Comparison of ENCODE assay signal across 22 cellular contexts in the genomic region with DNA sequence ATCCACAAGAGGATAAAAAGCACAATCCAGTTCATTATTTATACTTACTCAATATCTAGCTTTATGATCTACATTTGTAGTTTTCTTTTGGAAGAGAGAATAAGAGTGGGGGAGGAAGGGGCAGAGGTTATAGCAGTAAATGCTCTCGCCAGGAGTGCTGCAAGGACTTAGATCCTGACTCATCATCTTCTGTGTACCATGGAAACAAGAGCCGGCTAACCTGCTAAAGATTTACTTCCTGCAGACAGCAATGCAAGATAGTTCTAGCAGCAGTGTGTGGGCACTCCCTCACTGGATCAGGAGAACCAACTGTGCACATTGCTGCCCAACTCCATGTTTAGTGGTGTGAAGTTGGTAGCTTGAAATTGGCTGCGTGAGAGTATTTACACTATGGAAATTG. TPM values are rescaled to one million over a fixed set of nuclear protein-coding genes. Genes with fewer than 3 reads are reported as not detected.
DNase-seq lines count a peak whose midpoint lies in the region; ATAC-seq, FAIRE-seq and TF ChIP-seq lines count a peak whose summit lies in the region.
"Had no signal": no experiment of that assay in that cellular context is flagged by ENCODE, and none has a peak within 500 bp of the region (broad histone marks: within the 10 kb centered on the region; RNA-seq: fewer than 3 reads in every experiment).

No MANE protein-coding gene starts in this region.

- POLR2A ChIA-PET in SK-N-SH (lab: Yijun Ruan, JAX): no interaction called here

- no peak overlapping the region for H3K4me3 Mint-ChIP-seq in activated T-helper 1 cell treated with anti-CD3 and anti-CD28 coated beads, Interleukin-12 subunit alpha, Interleukin-12 subunit beta, Interleukin-2, Interleukin-4 antibody, amounts not matched to agents 30 ng/mL and 10 ng/mL and 1 ng/mL, durations not matched to agents 14 hours and 24 hours and 36 hours
- H3K4me3 Mint-ChIP-seq: activated CD4-positive, alpha-beta T cell treated with anti-CD3 and anti-CD28 coated beads, Interleukin-2, amount 10 ng/mL, durations not matched to agents 7 days and 5 days had no signal

- ATAC-seq in SK-N-SH treated with all-trans-retinoic acid at 6 μM for 48 hours (peak; percentile 53; the same call in 2 of the 3 replicates), foreskin keratinocyte (peak; percentile 64)
- ATAC-seq: right cardiac atrium had no signal

- DNase-seq in SK-N-SH (no peak), brain microvascular endothelial cell (peak; percentile 22), foreskin keratinocyte (peak; percentile 41 to 65), urothelium cell line (ENCODE audit: low spot score) (peak; percentile 56), activated T-cell treated with anti-CD3 and anti-CD28 coated beads for 4 hours (no peak)
- no peak for DNase-seq in activated T-helper 1 cell treated with anti-CD3 and anti-CD28 coated beads, Interleukin-12 subunit alpha, Interleukin-12 subunit beta, Interleukin-2, Interleukin-4 antibody, amounts not matched to agents 30 ng/mL and 10 ng/mL and 1 ng/mL, durations not matched to agents 14 hours and 24 hours and 36 hours (ENCODE audit: low spot score)
- no peak for DNase-seq in stimulated activated CD4-positive, alpha-beta T cell treated with anti-CD3 and anti-CD28 coated beads, Interleukin-4, amount 100 ng/mL, for 24 hours
- DNase-seq: activated CD4-positive, alpha-beta T cell treated with anti-CD3 and anti-CD28 coated beads, Interleukin-2, amount 10 ng/mL, durations not matched to agents 7 days and 5 days; activated naive CD4-positive, alpha-beta T cell treated with anti-CD3 and anti-CD28 coated beads, Interleukin-2, amount 50 U/mL, for 16 hours; dermis blood vessel endothelial cell; DND-41; hypothalamus; left ventricle myocardium inferior; NCI-H1694 treated with DMSO at 0.1 percent for 48 hours; NCI-H524 treated with DMSO at 0.1 percent for 48 hours; occipital lobe; OCI-M1; right cardiac atrium had no signal

- no peak overlapping the region for H3K9ac ChIP-seq in SK-N-SH

- no peaks in the 10 kb centered on the region for H3K36me3 Mint-ChIP-seq in activated T-helper 1 cell treated with anti-CD3 and anti-CD28 coated beads, Interleukin-12 subunit alpha, Interleukin-12 subunit beta, Interleukin-2, Interleukin-4 antibody, amounts not matched to agents 30 ng/mL and 10 ng/mL and 1 ng/mL, durations not matched to agents 14 hours and 24 hours and 36 hours (ENCODE audit: low read depth)

- H3K27me3 ChIP-seq in SK-N-SH (ENCODE audit: insufficient read depth) (no peaks in the 10 kb centered on the region; the same call in 1 of the 2 replicates), brain microvascular endothelial cell (replicated peaks) (no peaks in the 10 kb centered on the region), foreskin keratinocyte (peaks cover 13% of the 10 kb centered on the region)
- H3K27me3 ChIP-seq: uterus had no signal

- intact Hi-C loops in activated T-helper 1 cell treated with anti-CD3 and anti-CD28 coated beads, Interleukin-12 subunit alpha, Interleukin-12 subunit beta, Interleukin-2, Interleukin-4 antibody, amounts not matched to agents 30 ng/mL and 10 ng/mL and 1 ng/mL, durations not matched to agents 14 hours and 24 hours and 36 hours (cut with micrococcal nuclease): no loop called here

- H2AFZ ChIP-seq in SK-N-SH (ENCODE audit: low read depth): no peak overlapping the region

- H3K4me1 Mint-ChIP-seq in activated T-helper 1 cell treated with anti-CD3 and anti-CD28 coated beads, Interleukin-12 subunit alpha, Interleukin-12 subunit beta, Interleukin-2, Interleukin-4 antibody, amounts not matched to agents 30 ng/mL and 10 ng/mL and 1 ng/mL, durations not matched to agents 14 hours and 24 hours and 36 hours (ENCODE audit: low read depth): no peaks in the 10 kb centered on the region
- H3K4me1 Mint-ChIP-seq: activated CD4-positive, alpha-beta T cell treated with anti-CD3 and anti-CD28 coated beads, Interleukin-2, amount 10 ng/mL, durations not matched to agents 7 days and 5 days had no signal

- TF ChIP-seq RAD21 in SK-N-SH (IDR thresholded peaks at IDR 0.05; ENCODE audit: low read length): no peak

- H3K79me2 ChIP-seq in SK-N-SH (ENCODE audit: insufficient read depth): no peaks in the 10 kb centered on the region

- H3F3A ChIP-seq in SK-N-SH (replicated peaks; ENCODE audit: insufficient read depth): no peaks in the 10 kb centered on the region

- no peaks in the 10 kb centered on the region for H3K9me2 ChIP-seq in SK-N-SH

- peak; percentile 88 for FAIRE-seq in urothelium cell line (lab: Jason Lieb, UNC)
- FAIRE-seq: A549, HTR-8/SVneo had no signal

- H3K4me1 ChIP-seq in SK-N-SH (ENCODE audit: control insufficient read depth in 1 of 2, insufficient read depth in 2 of 2, low read depth in 1 of 2, low read length in 1 of 2) (no peaks in the 10 kb centered on the region), foreskin keratinocyte (no peaks in the 10 kb centered on the region)
- H3K4me1 ChIP-seq: A549, uterus had no signal

- H3K27ac ChIP-seq in SK-N-SH (ENCODE audit: low read depth in 2 of 2, low read length in 1 of 2) (no peak overlapping the region), brain microvascular endothelial cell (no peak overlapping the region), foreskin keratinocyte (no peak overlapping the region)
- H3K27ac ChIP-seq: A549, left ventricle myocardium inferior had no signal

- no peak overlapping the region for H3K27ac Mint-ChIP-seq in activated T-helper 1 cell treated with anti-CD3 and anti-CD28 coated beads, Interleukin-12 subunit alpha, Interleukin-12 subunit beta, Interleukin-2, Interleukin-4 antibody, amounts not matched to agents 30 ng/mL and 10 ng/mL and 1 ng/mL, durations not matched to agents 14 hours and 24 hours and 36 hours
- H3K27ac Mint-ChIP-seq: activated CD4-positive, alpha-beta T cell treated with anti-CD3 and anti-CD28 coated beads, Interleukin-2, amount 10 ng/mL, durations not matched to agents 7 days and 5 days had no signal

- no peaks in the 10 kb centered on the region for H3K36me3 ChIP-seq in SK-N-SH (replicated peaks in 1 of 2; ENCODE audit: control insufficient read depth in 1 of 2, insufficient read depth in 2 of 2, low read length in 1 of 2)
- H3K36me3 ChIP-seq in brain microvascular endothelial cell (replicated peaks): no peaks in the 10 kb centered on the region
- H3K36me3 ChIP-seq: left ventricle myocardium inferior, uterus had no signal

- H3K4me3 ChIP-seq in SK-N-SH (ENCODE audit: low read depth in 2 of 2, low read length in 1 of 2) (no peak overlapping the region), brain microvascular endothelial cell (ENCODE audit: low read depth, low read length) (no peak overlapping the region)
- H3K4me3 ChIP-seq: A549, left ventricle myocardium inferior, uterus had no signal

- TF ChIP-seq EP300 in SK-N-SH (IDR thresholded peaks at IDR 0.05; ENCODE audit: borderline replicate concordance in 1 of 2, low read depth in 1 of 2, low read length in 1 of 2): no peak

- in situ Hi-C loops in brain microvascular endothelial cell (cut with HindIII; ENCODE audit: low pct_ligation_motif_present, low sequenced_read_pairs): no loop called here

- CTCF ChIA-PET in SK-N-SH (lab: Yijun Ruan, JAX): interaction anchor here (1.2 to 1.3 kb wide), 3 partner anchors 14 to 49 kb away, joined by 3 read pairs; no protein-coding TSS in a partner anchor

- TF ChIP-seq CTCF in SK-N-SH (IDR thresholded peaks at IDR 0.05) (no peak), brain microvascular endothelial cell (IDR thresholded peaks at IDR 0.05; ENCODE audit: low read depth, low read length, missing control alignments) (no peak), foreskin keratinocyte (conservative IDR thresholded peaks at IDR 0.05) (no peak)

- H3K4me2 ChIP-seq in SK-N-SH: no peak overlapping the region
- H3K4me2 ChIP-seq: A549 had no signal

- H3K9me3 ChIP-seq in SK-N-SH: no peaks in the 10 kb centered on the region
- H3K9me3 ChIP-seq: A549, left ventricle myocardium inferior, uterus had no signal

- no peaks in the 10 kb centered on the region for H3K27me3 Mint-ChIP-seq in activated T-helper 1 cell treated with anti-CD3 and anti-CD28 coated beads, Interleukin-12 subunit alpha, Interleukin-12 subunit beta, Interleukin-2, Interleukin-4 antibody, amounts not matched to agents 30 ng/mL and 10 ng/mL and 1 ng/mL, durations not matched to agents 14 hours and 24 hours and 36 hours (ENCODE audit: insufficient read depth)

- WGBS in SK-N-SH (ENCODE audit: low lambda C conversion rate): 53% methylated on average over 3 of the region's 3 CpGs

- no peaks in the 10 kb centered on the region for H4K20me1 ChIP-seq in SK-N-SH (ENCODE audit: insufficient read depth)

- no peaks in the 10 kb centered on the region for H3K9me3 Mint-ChIP-seq in activated T-helper 1 cell treated with anti-CD3 and anti-CD28 coated beads, Interleukin-12 subunit alpha, Interleukin-12 subunit beta, Interleukin-2, Interleukin-4 antibody, amounts not matched to agents 30 ng/mL and 10 ng/mL and 1 ng/mL, durations not matched to agents 14 hours and 24 hours and 36 hours
- H3K9me3 Mint-ChIP-seq: activated CD4-positive, alpha-beta T cell treated with anti-CD3 and anti-CD28 coated beads, Interleukin-2, amount 10 ng/mL, durations not matched to agents 7 days and 5 days had no signal

TF ChIP-seq in SK-N-SH treated with all-trans-retinoic acid at 6 μM for 48 hours, 23 proteins besides CTCF, POLR2A, EP300 and RAD21 (continues in another document):
- TF ChIP-seq SNAI2 (CRISPR knock-in tag; IDR thresholded peaks at IDR 0.05) (no peak), PPARA (CRISPR knock-in tag; IDR thresholded peaks at IDR 0.05; ENCODE audit: borderline replicate concordance) (no peak), ARNTL (CRISPR knock-in tag; IDR thresholded peaks at IDR 0.05; ENCODE audit: borderline replicate concordance, low read depth) (no peak)

TF ChIP-seq in SK-N-SH, 30 proteins besides CTCF, POLR2A, EP300 and RAD21 (continues in another document):
- TF ChIP-seq FOXM1 (IDR thresholded peaks at IDR 0.05; ENCODE audit: low read depth): no peak
- no peak for TF ChIP-seq SIN3A (IDR thresholded peaks at IDR 0.05; ENCODE audit: borderline replicate concordance, low read depth, low read length)

RNA-seq across cellular contexts. Expression of a gene that starts 47.7 kb away (rescaled TPM):
- polyA plus RNA-seq in SK-N-SH (2012; rRNA removed) (0.18 and 0.28 TPM in 2 replicates), foreskin keratinocyte (0.01 TPM in 1 of 2 replicates, not detected in the other)
- polyA plus RNA-seq in SK-N-SH (2012; cell fraction: cytosol; rRNA removed): 0.23 and 0.41 TPM in 2 replicates
- 0.08 and 0.16 TPM in 2 replicates for polyA plus RNA-seq in SK-N-SH (2012; cell fraction: nucleus; rRNA removed)
- not detected in 2 replicates for total RNA-seq in foreskin keratinocyte
- total RNA-seq in activated T-helper 1 cell treated with anti-CD3 and anti-CD28 coated beads, Interleukin-12 subunit alpha, Interleukin-12 subunit beta, Interleukin-2, Interleukin-4 antibody, amounts not matched to agents 30 ng/mL and 10 ng/mL and 1 ng/mL, durations not matched to agents 14 hours and 24 hours and 36 hours: 0.39 and 0.41 TPM in 2 replicates
- total RNA-seq: activated CD4-positive, alpha-beta T cell treated with anti-CD3 and anti-CD28 coated beads, Interleukin-2, amount 10 ng/mL, durations not matched to agents 7 days and 5 days had no signal
- polyA plus RNA-seq: A549 had no signal

Comparison
In these comparisons a context has a peak if more than half of its experiments do, and no peak if none do; other contexts are left out.
1. DNase-seq: peak in brain microvascular endothelial cell (single experiment), foreskin keratinocyte (2 of 2) and urothelium cell line (single experiment); none in SK-N-SH (single experiment), activated T-helper 1 cell treated with anti-CD3 and anti-CD28 coated beads, Interleukin-12 subunit alpha, Interleukin-12 subunit beta, Interleukin-2, Interleukin-4 antibody, amounts not matched to agents 30 ng/mL and 10 ng/mL and 1 ng/mL, durations not matched to agents 14 hours and 24 hours and 36 hours (single experiment), stimulated activated CD4-positive, alpha-beta T cell treated with anti-CD3 and anti-CD28 coated beads, Interleukin-4, amount 100 ng/mL, for 24 hours (single experiment) and activated T-cell treated with anti-CD3 and anti-CD28 coated beads for 4 hours (single experiment).